In the genomic region with DNA sequence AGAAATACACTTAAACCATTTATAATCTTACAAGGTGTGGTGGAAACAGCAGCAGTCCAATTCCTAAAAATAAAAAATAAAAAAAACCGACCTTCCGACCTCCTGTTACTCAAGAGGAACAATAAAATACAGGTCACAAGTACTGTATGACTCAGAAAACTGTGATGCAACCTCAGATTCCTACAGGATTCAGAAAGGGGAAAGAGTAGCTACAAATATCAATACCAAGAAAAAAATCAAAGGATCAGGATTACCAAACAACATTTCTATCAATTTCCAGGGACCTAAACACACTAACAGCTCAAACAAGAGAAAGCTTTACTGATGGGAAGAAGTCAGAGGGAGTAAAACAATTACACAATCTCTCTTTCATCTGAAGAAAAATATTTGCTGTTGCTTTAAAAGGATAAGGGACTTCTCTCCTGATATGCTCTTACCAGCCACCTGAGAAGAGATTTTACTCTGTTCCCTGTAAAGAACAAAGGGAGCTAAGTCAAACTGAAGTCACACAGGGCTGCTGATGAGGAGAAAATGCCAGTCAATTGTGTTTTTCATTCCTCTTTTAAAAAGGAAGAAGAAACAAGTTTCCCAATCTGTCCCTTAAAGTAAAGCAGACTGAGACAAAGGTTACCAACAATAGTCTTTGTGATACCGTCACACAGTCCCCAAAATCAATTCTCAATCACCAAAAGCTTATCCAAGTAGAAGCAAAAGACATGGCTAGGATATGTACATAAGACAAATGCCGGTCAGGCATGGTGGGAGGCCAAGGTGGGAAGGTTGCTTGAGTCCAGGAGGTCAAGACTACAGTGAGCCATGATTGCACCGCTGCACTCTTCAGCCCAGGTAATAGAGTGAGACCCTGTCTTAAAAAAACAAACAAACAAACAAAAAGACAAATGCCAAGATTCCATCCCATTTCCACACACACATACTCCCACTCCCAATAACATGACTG, we compare ENCODE assay signal across 8 cellular contexts. TPM values are rescaled to one million over a fixed set of nuclear protein-coding genes. Genes with fewer than 3 reads are reported as not detected.
A peak's percentile ranks its signal among the peaks of the same experiment; 100 is the strongest.
DNase-seq lines count a peak whose midpoint lies in the region; ATAC-seq, FAIRE-seq and TF ChIP-seq lines count a peak whose summit lies in the region.

No MANE protein-coding gene starts in this region.

- H3K27ac Mint-ChIP-seq in endodermal cell, result peak overlapping the region; percentile 93
- peak overlapping the region; percentile 7 to 87 (median 39) for H3K27ac Mint-ChIP-seq in naive thymus-derived CD4-positive, alpha-beta T cell

- H3K27me3 ChIP-seq in endodermal cell (ENCODE audit: control insufficient read depth, insufficient read depth, low read length, poor library complexity, severe bottlenecking), result no peaks in the 10 kb centered on the region
- H3K27me3 ChIP-seq in naive thymus-derived CD4-positive, alpha-beta T cell (ENCODE audit: control insufficient read depth in 2 of 2, insufficient read depth in 2 of 2, low read length in 2 of 2), result no peaks in the 10 kb centered on the region

- no peak for FAIRE-seq in frontal cortex (lab: Jason Lieb, UNC)

- no peaks in the 10 kb centered on the region for H3K27me3 Mint-ChIP-seq in endodermal cell (ENCODE audit: insufficient read depth)
- no peaks in the 10 kb centered on the region for H3K27me3 Mint-ChIP-seq in naive thymus-derived CD4-positive, alpha-beta T cell

- peaks cover 15% of the 10 kb centered on the region for H3K4me1 ChIP-seq in endodermal cell (ENCODE audit: control insufficient read depth, insufficient read depth, low read length)
- peaks cover 26 to 33% of the 10 kb centered on the region in 2 donors for H3K4me1 ChIP-seq in naive thymus-derived CD4-positive, alpha-beta T cell (ENCODE audit: control insufficient read depth in 2 of 2, insufficient read depth in 2 of 2, low read length in 2 of 2)

- intact Hi-C loops in naive thymus-derived CD4-positive, alpha-beta T cell (cut with micrococcal nuclease), result loop anchor here in 1 of 2 donors (1.0 kb wide), 1 partner anchor 63 kb away; a partner anchor contains a TSS

- TF ChIP-seq CTCF in endodermal cell (conservative IDR thresholded peaks at IDR 0.05), result no peak

- H3K4me3 ChIP-seq in endodermal cell (ENCODE audit: low read length), result peak overlapping the region; percentile 29
- no peak overlapping the region for H3K4me3 ChIP-seq in naive thymus-derived CD4-positive, alpha-beta T cell (ENCODE audit: low read length)

- H3K36me3 ChIP-seq in endodermal cell (ENCODE audit: control insufficient read depth, insufficient read depth, low read length), result peaks cover 5% of the 10 kb centered on the region
- H3K36me3 ChIP-seq in naive thymus-derived CD4-positive, alpha-beta T cell (ENCODE audit: control insufficient read depth in 2 of 3, insufficient read depth in 3 of 3, low read length in 3 of 3), result no peaks in the 10 kb centered on the region

- peak overlapping the region; percentile 10 for H3K27ac ChIP-seq in endodermal cell (ENCODE audit: low read depth, low read length)
- H3K27ac ChIP-seq in naive thymus-derived CD4-positive, alpha-beta T cell (ENCODE audit: low read depth, low read length), result peak overlapping the region; percentile 36

- CTCF ChIA-PET in naive thymus-derived CD4-positive, alpha-beta T cell (lab: Charles Lee), result interaction anchor here (1.2 kb wide), 1 partner anchor 17 kb away, joined by 3 read pairs; no protein-coding TSS in a partner anchor

- H3K36me3 Mint-ChIP-seq in endodermal cell (ENCODE audit: low read depth), result peaks cover 2% of the 10 kb centered on the region
- peaks cover 0 to 9% (median 0%) of the 10 kb centered on the region in 5 donors for H3K36me3 Mint-ChIP-seq in naive thymus-derived CD4-positive, alpha-beta T cell

- H3K4me1 Mint-ChIP-seq in endodermal cell, result peaks cover 54% of the 10 kb centered on the region
- H3K4me1 Mint-ChIP-seq in naive thymus-derived CD4-positive, alpha-beta T cell, result peaks cover 37 to 70% (median 60%) of the 10 kb centered on the region in 7 donors

- H3K9me3 ChIP-seq in endodermal cell (ENCODE audit: control insufficient read depth, low read length), result no peaks in the 10 kb centered on the region
- no peaks in the 10 kb centered on the region for H3K9me3 ChIP-seq in naive thymus-derived CD4-positive, alpha-beta T cell (ENCODE audit: control insufficient read depth in 2 of 3, low read length in 3 of 3)

- ATAC-seq in naive thymus-derived CD4-positive, alpha-beta T cell, result no peak
- ATAC-seq in GM21423 (IDR thresholded peaks at IDR 0.05; ENCODE audit: unreplicated experiment), result no peak

- H3K4me3 Mint-ChIP-seq in endodermal cell, result peak overlapping the region; percentile 12
- H3K4me3 Mint-ChIP-seq in naive thymus-derived CD4-positive, alpha-beta T cell, result peak overlapping the region in 8 of 10 donors; percentile 12 to 72 (median 44)

- no peaks in the 10 kb centered on the region for H3K9me3 Mint-ChIP-seq in endodermal cell
- H3K9me3 Mint-ChIP-seq in naive thymus-derived CD4-positive, alpha-beta T cell, result no peaks in the 10 kb centered on the region

- POLR2A ChIA-PET in naive thymus-derived CD4-positive, alpha-beta T cell (lab: Charles Lee), result interaction anchor here (0.5 to 0.8 kb wide), 3 partner anchors 12 to 268 kb away, joined by 3 read pairs; no protein-coding TSS in a partner anchor

- DNase-seq in GM04503 (ENCODE audit: low read depth), result peak; percentile 71
- DNase-seq in NOMO-1 treated with dmso at 0.1 percent for 144 hours (lab: John Stamatoyannopoulos, UW; ENCODE audit: unreplicated experiment), result peak; percentile 12
- DNase-seq in endodermal cell, result peak; percentile 72
- DNase-seq in naive thymus-derived CD4-positive, alpha-beta T cell, result no peak
- DNase-seq in frontal cortex (ENCODE audit: low spot score in 2 of 2), result no peak
- DNase-seq in central memory CD4-positive, alpha-beta T cell, result no peak
- no peak for DNase-seq in DMS114 treated with DMSO at 0.1 percent for 48 hours (lab: John Stamatoyannopoulos, UW; ENCODE audit: unreplicated experiment)

- peak overlapping the region; percentile 38 for H3K9ac ChIP-seq in endodermal cell (ENCODE audit: extremely low read depth, low read length, poor library complexity, severe bottlenecking)

- WGBS in endodermal cell (ENCODE audit: insufficient coverage in 1 of 2, insufficient read length in 1 of 2), 2 experiments, result 24 to 30% methylated on average over 3 to 5 of the region's 5 CpGs

RNA-seq across cellular contexts. Expression of a gene that starts 39.3 kb away (rescaled TPM):
- total RNA-seq in endodermal cell (10 to 100 TPM; 54.5 to 67.8 TPM), frontal cortex (25.3 TPM)
- polyA plus RNA-seq in endodermal cell (2013, experiment 1 of 2), result 22.4 TPM
- polyA plus RNA-seq in endodermal cell (2013, experiment 2 of 2), result 22.5 TPM
- 10 to 100 TPM; 38.1 to 48.7 (median 44.6) TPM for total RNA-seq in naive thymus-derived CD4-positive, alpha-beta T cell
- polyA plus RNA-seq in naive thymus-derived CD4-positive, alpha-beta T cell, result 10 to 100 TPM in 1 of 2 donors, 1 to 10 TPM in 1; 8.9 to 24.1 TPM

Comparison
In these comparisons a context has a peak if more than half of its experiments do, and no peak if none do; other contexts are left out.
1. DNase-seq: peak in GM04503 (single experiment), NOMO-1 treated with dmso at 0.1 percent for 144 hours (single experiment) and endodermal cell (single experiment); none in naive thymus-derived CD4-positive, alpha-beta T cell (0 of 9), frontal cortex (0 of 2), central memory CD4-positive, alpha-beta T cell (single experiment) and DMS114 treated with DMSO at 0.1 percent for 48 hours (single experiment).